8 cellular contexts compared by ENCODE assay signal in the genomic region with DNA sequence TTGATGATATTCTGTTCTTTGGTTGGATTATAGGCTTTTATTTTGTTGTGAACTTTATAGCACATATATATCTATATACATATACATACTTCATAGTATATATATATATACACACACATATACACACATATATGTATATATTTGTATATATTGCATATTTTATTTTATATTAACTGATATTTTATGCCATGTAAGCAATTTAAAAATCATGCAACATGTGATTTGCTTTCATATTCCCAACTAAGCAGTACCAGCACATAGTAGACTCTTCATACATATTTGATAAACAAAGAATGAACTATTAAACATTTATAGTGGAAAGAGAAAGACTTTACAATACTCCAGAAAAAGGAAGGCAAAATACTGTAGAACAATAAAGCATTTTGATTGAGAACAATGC.
"Had no signal": no experiment of that assay in that cellular context is flagged by ENCODE, and none has a peak within 500 bp of the region (broad histone marks: within the 10 kb centered on the region; RNA-seq: fewer than 3 reads in every experiment).

No MANE protein-coding gene starts in this region.

- ATAC-seq: HCT116 had no signal

- H3K27ac ChIP-seq: GM23248, HL-60 had no signal

- H3K9me3 ChIP-seq: HAP-1 had no signal

- H2AFZ ChIP-seq: GM23248 had no signal

- H3K36me3 ChIP-seq: HAP-1 had no signal

- H3K9ac ChIP-seq: GM23248 had no signal

- DNase-seq: GM23248, GOT3, H7, HFFc6, KG1 had no signal

- H3K4me3 ChIP-seq: GM23248, HAP-1 had no signal

- H3K4me1 ChIP-seq: HAP-1 had no signal
